In genomic region chr5:135173662-135174290, GRCh38 we compare ENCODE assay signal across 15 cellular contexts.
"Had no signal": no experiment of that assay in that cellular context is flagged by ENCODE, and none has a peak within 500 bp of the region (broad histone marks: within the 10 kb centered on the region; RNA-seq: fewer than 3 reads in every experiment).

No MANE protein-coding gene starts in this region.

- H3K4me1 ChIP-seq: pancreas, stomach had no signal

- ATAC-seq: activated CD4-positive, alpha-beta T cell treated with anti-CD3 and anti-CD28 coated beads for 36 hours had no signal

- H3K27ac ChIP-seq: cardiac muscle cell, hepatocyte, pancreas, stomach, thoracic aorta, VCaP had no signal

- H3K4me2 ChIP-seq: hepatocyte had no signal

- H3K9me3 ChIP-seq: pancreas, stomach, thoracic aorta had no signal

- H3K79me2 ChIP-seq: hepatocyte had no signal

- H3K4me3 ChIP-seq: cardiac muscle cell, hepatocyte, pancreas, stomach, thoracic aorta had no signal

- DNase-seq: activated CD4-positive, alpha-beta memory T cell treated with anti-CD3 and anti-CD28 coated beads, Interleukin-2, amount 10 ng/mL, durations not matched to agents 7 days and 5 days; activated CD4-positive, alpha-beta T cell treated with anti-CD3 and anti-CD28 coated beads for 36 hours; activated gamma-delta T cell; activated naive CD8-positive, alpha-beta T cell treated with anti-CD3 and anti-CD28 coated beads, Interleukin-2, amount 10 ng/mL, durations not matched to agents 7 days and 5 days; activated T-cell treated with anti-CD3 and anti-CD28 coated beads, Interleukin-2, amount 50 U/mL, for 48 hours; aorta; kidney glomerular epithelial cell; pancreas; retina; stimulated activated CD4-positive, alpha-beta T cell treated with anti-CD3 and anti-CD28 coated beads, Interleukin-4, amount 100 ng/mL, for 4 hours; stomach had no signal

- H3K27me3 ChIP-seq: hepatocyte, pancreas had no signal

- H2AFZ ChIP-seq: hepatocyte had no signal

- H3K36me3 ChIP-seq: cardiac muscle cell, pancreas, stomach, thoracic aorta had no signal
